In genomic region chr10:34273340-34273739, GRCh38 we compare ENCODE assay signal across 1 cellular context.
TF ChIP-seq lines count a peak whose summit lies in the region.

No MANE protein-coding gene starts in this region.

TF ChIP-seq in GM12878, 131 proteins besides CTCF, POLR2A, EP300 and RAD21 (continued from another document):
- TF ChIP-seq SPI1 (IDR thresholded peaks at IDR 0.05; ENCODE audit: borderline replicate concordance, insufficient read depth, low read depth, low read length) (no peak), ZBTB33 (IDR thresholded peaks at IDR 0.05) (no peak), YBX1 (IDR thresholded peaks at IDR 0.05) (no peak), SREBF1 (IDR thresholded peaks at IDR 0.05; ENCODE audit: low read length) (no peak), NBN (IDR thresholded peaks at IDR 0.05) (no peak), ZSCAN29 (IDR thresholded peaks at IDR 0.05) (no peak), PRDM15 (CRISPR knock-in tag; IDR thresholded peaks at IDR 0.05) (no peak)
